1 cellular context compared by ENCODE assay signal in genomic region chr2:36449213-36449612, GRCh38.
TF ChIP-seq lines count a peak whose summit lies in the region.

No MANE protein-coding gene starts in this region.

TF ChIP-seq in endothelial cell of umbilical vein, 7 proteins besides CTCF, POLR2A, EP300 and RAD21:
- no peak for TF ChIP-seq JUN (IDR thresholded peaks at IDR 0.05; ENCODE audit: borderline replicate concordance, insufficient read depth, insufficient read length, low read depth)
- TF ChIP-seq EZH2 (IDR thresholded peaks at IDR 0.05; ENCODE audit: borderline replicate concordance, low read depth, low read length, severe bottlenecking) = no peak
- TF ChIP-seq MYC (IDR thresholded peaks at IDR 0.05; ENCODE audit: low read depth, low read length) = no peak
- no peak for TF ChIP-seq GATA2 (IDR thresholded peaks at IDR 0.05; ENCODE audit: insufficient read depth, insufficient read length, low read depth, low read length)
- no peak for TF ChIP-seq POLR2AphosphoS5 (IDR thresholded peaks at IDR 0.05; ENCODE audit: insufficient read depth, low read depth, low read length)
- TF ChIP-seq, protein P1, sequence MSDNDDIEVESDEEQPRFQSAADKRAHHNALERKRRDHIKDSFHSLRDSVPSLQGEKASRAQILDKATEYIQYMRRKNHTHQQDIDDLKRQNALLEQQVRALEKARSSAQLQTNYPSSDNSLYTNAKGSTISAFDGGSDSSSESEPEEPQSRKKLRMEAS (IDR thresholded peaks at IDR 0.05; ENCODE audit: insufficient read depth, insufficient read length) = no peak
- no peak for TF ChIP-seq FOS (IDR thresholded peaks at IDR 0.05; ENCODE audit: borderline replicate concordance, insufficient read depth, low read length)
TF ChIP-seq in endothelial cell of umbilical vein: peak in this region for 0.
